ENCODE assay signal across 21 cellular contexts in genomic region chr22:26492220-26492619, GRCh38.
"Had no signal": no experiment of that assay in that cellular context is flagged by ENCODE, and none has a peak within 500 bp of the region (broad histone marks: within the 10 kb centered on the region; RNA-seq: fewer than 3 reads in every experiment).

No MANE protein-coding gene starts in this region.

- H3K4me1 Mint-ChIP-seq: WTC11 had no signal

- H3K9me3 ChIP-seq: gastroesophageal sphincter, heart left ventricle, ovary, psoas muscle, thoracic aorta, upper lobe of left lung had no signal

- H3K27me3 ChIP-seq: gastroesophageal sphincter, heart left ventricle, ovary, upper lobe of left lung had no signal

- H3K27ac Mint-ChIP-seq: activated CD4-positive, alpha-beta memory T cell treated with anti-CD3 and anti-CD28 coated beads, Interleukin-2, amount 10 ng/mL, durations not matched to agents 7 days and 5 days; activated naive CD4-positive, alpha-beta T cell treated with anti-CD3 and anti-CD28 coated beads, Interleukin-2, amount 10 ng/mL, durations not matched to agents 7 days and 5 days; effector memory CD8-positive, alpha-beta T cell; T-cell; WTC11 had no signal

- H3K4me3 ChIP-seq: gastroesophageal sphincter, heart left ventricle, ovary, psoas muscle, skin epidermis, thoracic aorta, upper lobe of left lung had no signal

- H3K9me3 Mint-ChIP-seq: activated CD4-positive, alpha-beta memory T cell treated with anti-CD3 and anti-CD28 coated beads, Interleukin-2, amount 10 ng/mL, durations not matched to agents 7 days and 5 days; activated naive CD4-positive, alpha-beta T cell treated with anti-CD3 and anti-CD28 coated beads, Interleukin-2, amount 10 ng/mL, durations not matched to agents 7 days and 5 days; effector memory CD8-positive, alpha-beta T cell; naive thymus-derived CD8-positive, alpha-beta T cell; T-cell; WTC11 had no signal

- H3K27me3 Mint-ChIP-seq: activated CD4-positive, alpha-beta memory T cell treated with anti-CD3 and anti-CD28 coated beads, Interleukin-2, amount 10 ng/mL, durations not matched to agents 7 days and 5 days; activated naive CD4-positive, alpha-beta T cell treated with anti-CD3 and anti-CD28 coated beads, Interleukin-2, amount 10 ng/mL, durations not matched to agents 7 days and 5 days; effector memory CD8-positive, alpha-beta T cell; naive thymus-derived CD8-positive, alpha-beta T cell; T-cell had no signal

- ATAC-seq: effector memory CD8-positive, alpha-beta T cell; gastroesophageal sphincter; heart left ventricle; naive thymus-derived CD8-positive, alpha-beta T cell; psoas muscle; right cardiac atrium; SK-N-SH treated with all-trans-retinoic acid at 6 μM for 48 hours; T-cell; WTC11 had no signal

- H3K27ac ChIP-seq: gastroesophageal sphincter, ovary, psoas muscle, thoracic aorta, upper lobe of left lung had no signal

- H3K36me3 ChIP-seq: ovary had no signal

- DNase-seq: activated CD4-positive, alpha-beta memory T cell treated with anti-CD3 and anti-CD28 coated beads, Interleukin-2, amount 10 ng/mL, durations not matched to agents 7 days and 5 days; activated CD4-positive, alpha-beta T cell treated with anti-CD3 and anti-CD28 coated beads for 4 hours; activated effector memory CD4-positive, alpha-beta T cell treated with Interleukin-2 at 50 U/mL for 16 hours; activated naive CD4-positive, alpha-beta T cell treated with anti-CD3 and anti-CD28 coated beads, Interleukin-2, amount 10 ng/mL, durations not matched to agents 7 days and 5 days; activated T-cell treated with anti-CD3 and anti-CD28 coated beads, Interleukin-2, amount 50 U/mL, for 48 hours; dermis blood vessel endothelial cell; effector memory CD8-positive, alpha-beta T cell; heart left ventricle; mesendoderm; naive thymus-derived CD8-positive, alpha-beta T cell; ovary; psoas muscle; right cardiac atrium; stimulated activated CD4-positive, alpha-beta T cell treated with anti-CD3 and anti-CD28 coated beads, Interleukin-2, amount 100 ng/mL, for 48 hours; T-cell; upper lobe of left lung had no signal

- H3K4me1 ChIP-seq: gastroesophageal sphincter, psoas muscle, upper lobe of left lung had no signal

- H3K4me3 Mint-ChIP-seq: activated CD4-positive, alpha-beta memory T cell treated with anti-CD3 and anti-CD28 coated beads, Interleukin-2, amount 10 ng/mL, durations not matched to agents 7 days and 5 days; activated naive CD4-positive, alpha-beta T cell treated with anti-CD3 and anti-CD28 coated beads, Interleukin-2, amount 10 ng/mL, durations not matched to agents 7 days and 5 days; effector memory CD8-positive, alpha-beta T cell; naive thymus-derived CD8-positive, alpha-beta T cell; T-cell; WTC11 had no signal
